In the genomic region with DNA sequence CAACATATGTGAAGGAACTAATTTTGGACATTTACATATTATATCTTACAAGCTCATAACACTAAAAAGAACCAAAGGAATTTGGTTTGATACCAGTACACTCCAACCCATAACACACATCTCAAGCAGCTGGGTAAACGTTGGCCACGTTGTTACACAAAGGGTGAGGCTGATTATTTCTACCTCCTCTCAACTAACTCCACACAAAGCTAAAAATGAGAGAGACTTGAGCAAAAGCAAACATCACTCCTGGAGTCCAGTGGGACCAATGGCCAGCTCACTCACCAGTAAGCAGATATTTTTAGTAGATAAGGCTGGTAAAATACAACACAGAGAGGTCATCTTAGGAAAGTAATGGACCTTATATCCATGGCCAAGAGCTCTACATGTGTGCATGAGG, we compare ENCODE assay signal across 1 cellular context.
TF ChIP-seq lines count a peak whose summit lies in the region.

No MANE protein-coding gene starts in this region.

TF ChIP-seq in HepG2, 621 proteins besides CTCF, POLR2A, EP300 and RAD21 (continued from another document):
- TF ChIP-seq, protein P1, sequence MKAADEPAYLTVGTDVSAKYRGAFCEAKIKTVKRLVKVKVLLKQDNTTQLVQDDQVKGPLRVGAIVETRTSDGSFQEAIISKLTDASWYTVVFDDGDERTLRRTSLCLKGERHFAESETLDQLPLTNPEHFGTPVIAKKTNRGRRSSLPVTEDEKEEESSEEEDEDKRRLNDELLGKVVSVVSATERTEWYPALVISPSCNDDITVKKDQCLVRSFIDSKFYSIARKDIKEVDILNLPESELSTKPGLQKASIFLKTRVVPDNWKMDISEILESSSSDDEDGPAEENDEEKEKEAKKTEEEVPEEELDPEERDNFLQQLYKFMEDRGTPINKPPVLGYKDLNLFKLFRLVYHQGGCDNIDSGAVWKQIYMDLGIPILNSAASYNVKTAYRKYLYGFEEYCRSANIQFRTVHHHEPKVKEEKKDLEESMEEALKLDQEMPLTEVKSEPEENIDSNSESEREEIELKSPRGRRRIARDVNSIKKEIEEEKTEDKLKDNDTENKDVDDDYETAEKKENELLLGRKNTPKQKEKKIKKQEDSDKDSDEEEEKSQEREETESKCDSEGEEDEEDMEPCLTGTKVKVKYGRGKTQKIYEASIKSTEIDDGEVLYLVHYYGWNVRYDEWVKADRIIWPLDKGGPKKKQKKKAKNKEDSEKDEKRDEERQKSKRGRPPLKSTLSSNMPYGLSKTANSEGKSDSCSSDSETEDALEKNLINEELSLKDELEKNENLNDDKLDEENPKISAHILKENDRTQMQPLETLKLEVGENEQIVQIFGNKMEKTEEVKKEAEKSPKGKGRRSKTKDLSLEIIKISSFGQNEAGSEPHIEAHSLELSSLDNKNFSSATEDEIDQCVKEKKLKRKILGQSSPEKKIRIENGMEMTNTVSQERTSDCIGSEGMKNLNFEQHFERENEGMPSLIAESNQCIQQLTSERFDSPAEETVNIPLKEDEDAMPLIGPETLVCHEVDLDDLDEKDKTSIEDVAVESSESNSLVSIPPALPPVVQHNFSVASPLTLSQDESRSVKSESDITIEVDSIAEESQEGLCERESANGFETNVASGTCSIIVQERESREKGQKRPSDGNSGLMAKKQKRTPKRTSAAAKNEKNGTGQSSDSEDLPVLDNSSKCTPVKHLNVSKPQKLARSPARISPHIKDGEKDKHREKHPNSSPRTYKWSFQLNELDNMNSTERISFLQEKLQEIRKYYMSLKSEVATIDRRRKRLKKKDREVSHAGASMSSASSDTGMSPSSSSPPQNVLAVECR (CRISPR knock-in tag; IDR thresholded peaks at IDR 0.05; ENCODE audit: borderline replicate concordance) = peak; percentile 30; the same call in 1 of the 2 replicates
- TF ChIP-seq, protein P2, sequence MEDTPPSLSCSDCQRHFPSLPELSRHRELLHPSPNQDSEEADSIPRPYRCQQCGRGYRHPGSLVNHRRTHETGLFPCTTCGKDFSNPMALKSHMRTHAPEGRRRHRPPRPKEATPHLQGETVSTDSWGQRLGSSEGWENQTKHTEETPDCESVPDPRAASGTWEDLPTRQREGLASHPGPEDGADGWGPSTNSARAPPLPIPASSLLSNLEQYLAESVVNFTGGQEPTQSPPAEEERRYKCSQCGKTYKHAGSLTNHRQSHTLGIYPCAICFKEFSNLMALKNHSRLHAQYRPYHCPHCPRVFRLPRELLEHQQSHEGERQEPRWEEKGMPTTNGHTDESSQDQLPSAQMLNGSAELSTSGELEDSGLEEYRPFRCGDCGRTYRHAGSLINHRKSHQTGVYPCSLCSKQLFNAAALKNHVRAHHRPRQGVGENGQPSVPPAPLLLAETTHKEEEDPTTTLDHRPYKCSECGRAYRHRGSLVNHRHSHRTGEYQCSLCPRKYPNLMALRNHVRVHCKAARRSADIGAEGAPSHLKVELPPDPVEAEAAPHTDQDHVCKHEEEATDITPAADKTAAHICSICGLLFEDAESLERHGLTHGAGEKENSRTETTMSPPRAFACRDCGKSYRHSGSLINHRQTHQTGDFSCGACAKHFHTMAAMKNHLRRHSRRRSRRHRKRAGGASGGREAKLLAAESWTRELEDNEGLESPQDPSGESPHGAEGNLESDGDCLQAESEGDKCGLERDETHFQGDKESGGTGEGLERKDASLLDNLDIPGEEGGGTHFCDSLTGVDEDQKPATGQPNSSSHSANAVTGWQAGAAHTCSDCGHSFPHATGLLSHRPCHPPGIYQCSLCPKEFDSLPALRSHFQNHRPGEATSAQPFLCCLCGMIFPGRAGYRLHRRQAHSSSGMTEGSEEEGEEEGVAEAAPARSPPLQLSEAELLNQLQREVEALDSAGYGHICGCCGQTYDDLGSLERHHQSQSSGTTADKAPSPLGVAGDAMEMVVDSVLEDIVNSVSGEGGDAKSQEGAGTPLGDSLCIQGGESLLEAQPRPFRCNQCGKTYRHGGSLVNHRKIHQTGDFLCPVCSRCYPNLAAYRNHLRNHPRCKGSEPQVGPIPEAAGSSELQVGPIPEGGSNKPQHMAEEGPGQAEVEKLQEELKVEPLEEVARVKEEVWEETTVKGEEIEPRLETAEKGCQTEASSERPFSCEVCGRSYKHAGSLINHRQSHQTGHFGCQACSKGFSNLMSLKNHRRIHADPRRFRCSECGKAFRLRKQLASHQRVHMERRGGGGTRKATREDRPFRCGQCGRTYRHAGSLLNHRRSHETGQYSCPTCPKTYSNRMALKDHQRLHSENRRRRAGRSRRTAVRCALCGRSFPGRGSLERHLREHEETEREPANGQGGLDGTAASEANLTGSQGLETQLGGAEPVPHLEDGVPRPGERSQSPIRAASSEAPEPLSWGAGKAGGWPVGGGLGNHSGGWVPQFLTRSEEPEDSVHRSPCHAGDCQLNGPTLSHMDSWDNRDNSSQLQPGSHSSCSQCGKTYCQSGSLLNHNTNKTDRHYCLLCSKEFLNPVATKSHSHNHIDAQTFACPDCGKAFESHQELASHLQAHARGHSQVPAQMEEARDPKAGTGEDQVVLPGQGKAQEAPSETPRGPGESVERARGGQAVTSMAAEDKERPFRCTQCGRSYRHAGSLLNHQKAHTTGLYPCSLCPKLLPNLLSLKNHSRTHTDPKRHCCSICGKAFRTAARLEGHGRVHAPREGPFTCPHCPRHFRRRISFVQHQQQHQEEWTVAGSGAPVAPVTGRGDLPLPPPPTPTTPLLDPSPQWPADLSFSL (CRISPR knock-in tag; IDR thresholded peaks at IDR 0.05) = peak; percentile 61; the same call in 1 of the 2 replicates
- TF ChIP-seq TEAD3 (CRISPR knock-in tag; optimal IDR thresholded peaks at IDR 0.05; ENCODE audit: borderline replicate concordance) = peak; percentile 17
TF ChIP-seq in HepG2: peak in this region for 6.
